19 cellular contexts compared by ENCODE assay signal in the genomic region with DNA sequence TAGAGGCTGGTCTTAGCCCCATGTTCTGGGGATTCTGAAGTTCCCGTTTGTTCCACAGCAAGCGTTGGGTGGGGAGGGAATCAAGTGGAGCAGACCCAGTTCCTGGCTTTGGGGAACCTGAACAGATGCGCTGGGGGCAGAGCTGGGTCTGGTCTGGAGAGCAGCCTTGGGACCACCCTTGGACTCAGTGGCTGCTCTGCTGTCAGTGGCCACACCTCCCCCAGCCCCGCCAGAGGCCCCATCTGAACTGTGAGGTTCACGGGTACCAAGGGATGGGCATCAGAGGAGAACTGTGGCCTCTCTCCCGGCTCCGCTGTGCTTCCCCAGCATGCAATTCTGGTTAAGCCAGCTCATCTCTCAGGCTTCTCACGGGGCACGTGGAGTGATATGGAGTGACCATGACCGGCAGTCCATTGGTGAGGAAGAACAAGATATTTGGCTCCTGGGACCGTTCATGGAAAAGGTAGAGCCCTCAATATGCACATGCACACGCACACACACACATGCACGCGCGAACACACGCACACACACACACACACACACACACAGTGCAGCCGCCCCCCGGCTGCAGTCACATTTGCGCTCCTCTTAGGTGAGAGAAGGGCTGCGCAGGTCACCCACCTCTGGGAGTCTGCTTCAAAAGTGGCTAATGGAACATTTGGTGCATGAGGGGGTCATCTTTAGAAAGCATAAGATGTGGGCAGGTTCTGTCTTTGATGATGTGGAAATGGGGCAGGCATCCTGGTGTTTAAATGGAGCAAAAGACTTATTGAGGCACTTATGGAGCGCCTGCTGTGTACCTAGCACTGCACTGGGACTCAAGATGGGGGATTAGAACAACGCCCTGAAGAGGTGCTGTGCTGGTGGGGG. TPM values are rescaled to one million over a fixed set of nuclear protein-coding genes. Genes with fewer than 3 reads are reported as not detected.
DNase-seq lines count a peak whose midpoint lies in the region; ATAC-seq and TF ChIP-seq lines count a peak whose summit lies in the region.
"Had no signal": no experiment of that assay in that cellular context is flagged by ENCODE, and none has a peak within 500 bp of the region (broad histone marks: within the 10 kb centered on the region; RNA-seq: fewer than 3 reads in every experiment).

No MANE protein-coding gene starts in this region.

- no peak overlapping the region for H2BK5ac ChIP-seq in neuronal stem cell (ENCODE audit: low read length)

- intact Hi-C loops in cardiac septum (cut with DNase I) (no loop called here), left ventricle myocardium inferior (cut with micrococcal nuclease) (no loop called here), upper lobe of right lung (cut with DNase I) (no loop called here)
- intact Hi-C loops in CD4-positive, alpha-beta memory T cell (cut with micrococcal nuclease) = no loop called here

- H3K27ac Mint-ChIP-seq in CD4-positive, alpha-beta memory T cell = no peak overlapping the region

- no peak overlapping the region for H2BK12ac ChIP-seq in neuronal stem cell (ENCODE audit: low read length)

- no peak for ATAC-seq in RWPE2 (ENCODE audit: low read depth)
- ATAC-seq in upper lobe of right lung = no peak
- ATAC-seq: GM12878 had no signal

- no peaks in the 10 kb centered on the region for H3K9me3 ChIP-seq in left ventricle myocardium inferior (replicated peaks)
- H3K9me3 ChIP-seq in RWPE2 (ENCODE audit: severe bottlenecking) = no peaks in the 10 kb centered on the region
- peaks cover 0 to 4% of the 10 kb centered on the region in 2 donors for H3K9me3 ChIP-seq in neuronal stem cell (replicated peaks in 1 of 2; ENCODE audit: control insufficient read depth in 2 of 2, insufficient read depth in 1 of 2, low read depth in 1 of 2, low read length in 2 of 2)
- no peaks in the 10 kb centered on the region for H3K9me3 ChIP-seq in upper lobe of right lung
- H3K9me3 ChIP-seq in CD4-positive, alpha-beta memory T cell (ENCODE audit: control insufficient read depth in 1 of 2, low read length in 2 of 2) = no peaks in the 10 kb centered on the region
- H3K9me3 ChIP-seq: BLaER1 treated with 17β-estradiol and CSF1 and Interleukin-3, amounts not matched to agents 10 nM and 100 nM had no signal

- H3K36me3 Mint-ChIP-seq in CD4-positive, alpha-beta memory T cell = no peaks in the 10 kb centered on the region

- H3K4ac ChIP-seq in neuronal stem cell (ENCODE audit: low read length) = no peak overlapping the region

- H2AK5ac ChIP-seq in neuronal stem cell (ENCODE audit: low read depth, low read length) = peak overlapping the region; percentile 75

- CTCF ChIA-PET in CD4-positive, alpha-beta memory T cell (lab: Charles Lee; ENCODE audit: partially characterized antibody) = no interaction called here

- POLR2A ChIA-PET in CD4-positive, alpha-beta memory T cell (lab: Charles Lee; ENCODE audit: partially characterized antibody) = no interaction called here

- H3K79me1 ChIP-seq in neuronal stem cell (ENCODE audit: low read depth, low read length) = peaks cover 2% of the 10 kb centered on the region

- no peak overlapping the region for H3K4me3 ChIP-seq in left ventricle myocardium inferior
- no peak overlapping the region for H3K4me3 ChIP-seq in RWPE2 (ENCODE audit: severe bottlenecking)
- H3K4me3 ChIP-seq in neuronal stem cell (ENCODE audit: low read length in 2 of 2) = no peak overlapping the region
- H3K4me3 ChIP-seq in upper lobe of right lung = no peak overlapping the region
- no peak overlapping the region for H3K4me3 ChIP-seq in CD4-positive, alpha-beta memory T cell (ENCODE audit: low read length in 2 of 2)
- H3K4me3 ChIP-seq: BLaER1 treated with 17β-estradiol and CSF1 and Interleukin-3, amounts not matched to agents 10 nM and 100 nM; GM12878 had no signal

- no peak overlapping the region for H3K9ac ChIP-seq in neuronal stem cell (ENCODE audit: low read depth, low read length, poor library complexity)
- H3K9ac ChIP-seq: BLaER1 treated with 17β-estradiol and CSF1 and Interleukin-3, amounts not matched to agents 10 nM and 100 nM; KMS-11 had no signal

- no peak overlapping the region for H3K27ac ChIP-seq in left ventricle myocardium inferior (replicated peaks)
- no peak overlapping the region for H3K27ac ChIP-seq in RWPE2 (ENCODE audit: poor library complexity, severe bottlenecking)
- H3K27ac ChIP-seq in neuronal stem cell (replicated peaks; ENCODE audit: low read length) = no peak overlapping the region
- no peak overlapping the region for H3K27ac ChIP-seq in upper lobe of right lung
- no peak overlapping the region for H3K27ac ChIP-seq in CD4-positive, alpha-beta memory T cell (ENCODE audit: low read depth, low read length)
- H3K27ac ChIP-seq: BLaER1 treated with 17β-estradiol and CSF1 and Interleukin-3, amounts not matched to agents 10 nM and 100 nM; KMS-11 had no signal

- no peak overlapping the region for H2BK120ac ChIP-seq in neuronal stem cell (ENCODE audit: low read depth, low read length)

- H3K9me3 Mint-ChIP-seq in CD4-positive, alpha-beta memory T cell = peaks cover 0 to 1% (median 0%) of the 10 kb centered on the region in 8 donors

- H3K27me3 ChIP-seq in left ventricle myocardium inferior (ENCODE audit: low read depth) (peaks cover 81% of the 10 kb centered on the region), RWPE2 (ENCODE audit: insufficient read depth, poor library complexity, severe bottlenecking) (peaks cover 39% of the 10 kb centered on the region), neuronal stem cell (ENCODE audit: control insufficient read depth in 3 of 3, insufficient read depth in 3 of 3, low read depth in 1 of 3, low read length in 3 of 3) (peaks cover 3 to 61% (median 14%) of the 10 kb centered on the region in 3 experiments), upper lobe of right lung (peaks cover 62% of the 10 kb centered on the region)
- H3K27me3 ChIP-seq in CD4-positive, alpha-beta memory T cell (ENCODE audit: insufficient read depth, low read length) = peaks cover 17% of the 10 kb centered on the region

- no peak overlapping the region for H4K8ac ChIP-seq in neuronal stem cell (ENCODE audit: low read depth, low read length)

- TF ChIP-seq CTCF in left ventricle myocardium inferior (IDR thresholded peaks at IDR 0.05; ENCODE audit: borderline replicate concordance) (no peak), RWPE2 (IDR thresholded peaks at IDR 0.05; ENCODE audit: poor library complexity, severe bottlenecking) (no peak), upper lobe of right lung (IDR thresholded peaks at IDR 0.05) (no peak)

- no peak overlapping the region for H3K4me2 ChIP-seq in neuronal stem cell (ENCODE audit: insufficient read depth, low read length, poor library complexity, severe bottlenecking)
- H3K4me2 ChIP-seq: BLaER1 treated with 17β-estradiol and CSF1 and Interleukin-3, amounts not matched to agents 10 nM and 100 nM; KMS-11 had no signal

- H3K36me3 ChIP-seq in left ventricle myocardium inferior = no peaks in the 10 kb centered on the region
- H3K36me3 ChIP-seq in RWPE2 (ENCODE audit: low read depth) = no peaks in the 10 kb centered on the region
- no peaks in the 10 kb centered on the region for H3K36me3 ChIP-seq in neuronal stem cell (replicated peaks in 1 of 2; ENCODE audit: control insufficient read depth in 2 of 2, insufficient read depth in 2 of 2, low read length in 2 of 2)
- H3K36me3 ChIP-seq in upper lobe of right lung = no peaks in the 10 kb centered on the region
- no peaks in the 10 kb centered on the region for H3K36me3 ChIP-seq in CD4-positive, alpha-beta memory T cell (ENCODE audit: insufficient read depth, low read length)
- H3K36me3 ChIP-seq: BLaER1 treated with 17β-estradiol and CSF1 and Interleukin-3, amounts not matched to agents 10 nM and 100 nM had no signal

- no peak overlapping the region for H2AFZ ChIP-seq in neuronal stem cell (ENCODE audit: low read length)

- no peak overlapping the region for H2BK15ac ChIP-seq in neuronal stem cell (ENCODE audit: low read length)

- H3K4me1 Mint-ChIP-seq in CD4-positive, alpha-beta memory T cell = peaks cover 0 to 9% (median 1%) of the 10 kb centered on the region in 4 donors

- WGBS in neuronal stem cell (ENCODE audit: extremely low coverage in 2 of 2, insufficient read length in 2 of 2, insufficient replicate concordance in 1 of 2), 2 donors = no CpG with 5 or more reads among the region's 22 CpGs

- peak overlapping the region; percentile 85 for H3K23ac ChIP-seq in neuronal stem cell (ENCODE audit: low read depth, low read length, poor library complexity)

- peaks cover 29 to 44% of the 10 kb centered on the region in 2 donors for H3K27me3 Mint-ChIP-seq in CD4-positive, alpha-beta memory T cell

- DNase-seq in cardiac septum (ENCODE audit: low spot score) (peak; percentile 61), left ventricle myocardium inferior (no peak), RWPE2 (ENCODE audit: low spot score) (peak; percentile 80), neuronal stem cell (ENCODE audit: low spot score) (no peak), upper lobe of right lung (peak; percentile 43), RKO (ENCODE audit: low spot score) (no peak), NCI-H510A treated with DMSO at 0.1 percent for 48 hours (lab: John Stamatoyannopoulos, UW) (no peak)
- DNase-seq in CD4-positive, alpha-beta memory T cell = no peak
- DNase-seq: COR-L47; DMS153; NCI-H1092 treated with DMSO at 0.1 percent for 48 hours; NCI-H1694 treated with DMSO at 0.1 percent for 48 hours; NCI-H345; NCI-H69; NK-92 treated with Interleukin-12 subunit alpha and Interleukin-12 subunit beta, amount 100 ng/mL, for 24 hours; OCI-M1 had no signal

- H3K4me3 Mint-ChIP-seq in CD4-positive, alpha-beta memory T cell = no peak overlapping the region

- no peak overlapping the region for H4K91ac ChIP-seq in neuronal stem cell (ENCODE audit: low read depth, low read length, poor library complexity)

- H3K18ac ChIP-seq in neuronal stem cell (ENCODE audit: low read length) = no peak overlapping the region

- H3K14ac ChIP-seq in neuronal stem cell (ENCODE audit: low read length) = no peak overlapping the region

- H3K4me1 ChIP-seq in left ventricle myocardium inferior (peaks cover under 1% of the 10 kb centered on the region), RWPE2 (ENCODE audit: insufficient read depth, poor library complexity, severe bottlenecking) (no peaks in the 10 kb centered on the region), neuronal stem cell (ENCODE audit: control insufficient read depth in 2 of 2, insufficient read depth in 1 of 2, low read depth in 1 of 2, low read length in 2 of 2) (peaks cover 0 to 7% of the 10 kb centered on the region in 2 donors), upper lobe of right lung (no peaks in the 10 kb centered on the region)
- no peaks in the 10 kb centered on the region for H3K4me1 ChIP-seq in CD4-positive, alpha-beta memory T cell (ENCODE audit: insufficient read depth, low read length)
- H3K4me1 ChIP-seq: BLaER1 treated with 17β-estradiol and CSF1 and Interleukin-3, amounts not matched to agents 10 nM and 100 nM had no signal

RNA-seq across cellular contexts. Expression of a gene that starts 6.0 kb away (rescaled TPM):
- total RNA-seq in cardiac septum = 95.2 TPM
- total RNA-seq in left ventricle myocardium inferior = 51.7 TPM
- 98.6 TPM for polyA plus RNA-seq in neuronal stem cell (2013, experiment 1 of 2)
- polyA plus RNA-seq in neuronal stem cell (2013, experiment 2 of 2) = 99.8 TPM
- total RNA-seq in upper lobe of right lung = 61.2 TPM
- total RNA-seq in CD4-positive, alpha-beta memory T cell = 10 to 100 TPM; 38.1 to 50.2 TPM
- polyA plus RNA-seq in CD4-positive, alpha-beta memory T cell = 10 to 100 TPM; 13.3 to 23.9 TPM

Comparison
In these comparisons a context has a peak if more than half of its experiments do, and no peak if none do; other contexts are left out.
1. DNase-seq: peak in cardiac septum (single experiment), RWPE2 (single experiment) and upper lobe of right lung (single experiment); none in left ventricle myocardium inferior (single experiment), neuronal stem cell (single experiment), RKO (single experiment), NCI-H510A treated with DMSO at 0.1 percent for 48 hours (single experiment) and CD4-positive, alpha-beta memory T cell (0 of 5).